Comparison of ENCODE assay signal across 1 cellular context in the genomic region with DNA sequence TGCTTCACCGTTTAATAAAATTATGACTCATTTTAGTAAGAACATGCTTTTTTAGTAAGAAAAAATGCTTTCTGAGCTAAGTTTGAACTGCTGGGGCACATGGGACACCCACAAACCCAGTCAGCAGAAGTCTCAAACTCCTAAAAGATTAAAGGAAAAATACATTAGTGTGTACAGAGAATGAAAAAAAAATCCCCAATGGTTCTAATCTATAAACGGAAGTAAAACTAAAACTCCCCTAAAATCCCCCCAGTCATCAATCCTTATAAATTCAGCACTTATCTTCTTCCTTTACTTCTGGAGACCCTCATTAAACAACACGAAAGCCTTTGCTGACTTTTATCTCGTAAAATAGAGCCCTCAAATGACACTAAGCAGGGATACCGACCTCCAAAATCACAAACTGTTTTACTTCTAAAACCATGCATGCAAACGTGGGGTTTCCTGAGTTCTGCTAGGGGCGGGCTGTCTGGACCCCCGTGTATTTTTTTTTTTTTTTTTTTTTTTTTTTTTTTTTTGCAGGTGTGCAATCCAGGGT.
TF ChIP-seq lines count a peak whose summit lies in the region.

No MANE protein-coding gene starts in this region.

TF ChIP-seq in HCT116, 20 proteins besides CTCF, POLR2A, EP300 and RAD21 (continued from another document):
- TF ChIP-seq, protein P1, sequence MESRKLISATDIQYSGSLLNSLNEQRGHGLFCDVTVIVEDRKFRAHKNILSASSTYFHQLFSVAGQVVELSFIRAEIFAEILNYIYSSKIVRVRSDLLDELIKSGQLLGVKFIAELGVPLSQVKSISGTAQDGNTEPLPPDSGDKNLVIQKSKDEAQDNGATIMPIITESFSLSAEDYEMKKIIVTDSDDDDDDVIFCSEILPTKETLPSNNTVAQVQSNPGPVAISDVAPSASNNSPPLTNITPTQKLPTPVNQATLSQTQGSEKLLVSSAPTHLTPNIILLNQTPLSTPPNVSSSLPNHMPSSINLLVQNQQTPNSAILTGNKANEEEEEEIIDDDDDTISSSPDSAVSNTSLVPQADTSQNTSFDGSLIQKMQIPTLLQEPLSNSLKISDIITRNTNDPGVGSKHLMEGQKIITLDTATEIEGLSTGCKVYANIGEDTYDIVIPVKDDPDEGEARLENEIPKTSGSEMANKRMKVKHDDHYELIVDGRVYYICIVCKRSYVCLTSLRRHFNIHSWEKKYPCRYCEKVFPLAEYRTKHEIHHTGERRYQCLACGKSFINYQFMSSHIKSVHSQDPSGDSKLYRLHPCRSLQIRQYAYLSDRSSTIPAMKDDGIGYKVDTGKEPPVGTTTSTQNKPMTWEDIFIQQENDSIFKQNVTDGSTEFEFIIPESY (IDR thresholded peaks at IDR 0.05; ENCODE audit: extremely low read depth, insufficient replicate concordance, low read length), result no peak
- TF ChIP-seq ZNF274 (IDR thresholded peaks at IDR 0.05; ENCODE audit: low read depth, low read length) (no peak), EGR1 (IDR thresholded peaks at IDR 0.05; ENCODE audit: low read depth) (no peak), POLR2AphosphoS5 (IDR thresholded peaks at IDR 0.05; ENCODE audit: low read depth, low read length) (no peak), EZH2 (IDR thresholded peaks at IDR 0.05) (no peak), ELF1 (IDR thresholded peaks at IDR 0.05; ENCODE audit: borderline replicate concordance, low read depth) (no peak), JUND (IDR thresholded peaks at IDR 0.05) (no peak), ZFX (IDR thresholded peaks at IDR 0.05) (no peak)
- TF ChIP-seq, protein P2, sequence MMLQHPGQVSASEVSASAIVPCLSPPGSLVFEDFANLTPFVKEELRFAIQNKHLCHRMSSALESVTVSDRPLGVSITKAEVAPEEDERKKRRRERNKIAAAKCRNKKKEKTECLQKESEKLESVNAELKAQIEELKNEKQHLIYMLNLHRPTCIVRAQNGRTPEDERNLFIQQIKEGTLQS (IDR thresholded peaks at IDR 0.05), result no peak
- TF ChIP-seq, protein P3, sequence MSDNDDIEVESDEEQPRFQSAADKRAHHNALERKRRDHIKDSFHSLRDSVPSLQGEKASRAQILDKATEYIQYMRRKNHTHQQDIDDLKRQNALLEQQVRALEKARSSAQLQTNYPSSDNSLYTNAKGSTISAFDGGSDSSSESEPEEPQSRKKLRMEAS (IDR thresholded peaks at IDR 0.05), result no peak
